Comparison of ENCODE assay signal across 14 cellular contexts in genomic region chr2:58447586-58447985, GRCh38.
DNase-seq lines count a peak whose midpoint lies in the region; ATAC-seq and TF ChIP-seq lines count a peak whose summit lies in the region.
"Had no signal": no experiment of that assay in that cellular context is flagged by ENCODE, and none has a peak within 500 bp of the region (broad histone marks: within the 10 kb centered on the region; RNA-seq: fewer than 3 reads in every experiment).

No MANE protein-coding gene starts in this region.

- H3K79me2 ChIP-seq in Loucy (ENCODE audit: insufficient read depth, low read length) = no peaks in the 10 kb centered on the region

- H3K4me1 ChIP-seq in ES-I3 (ENCODE audit: insufficient read depth, low read length) = peaks cover 17% of the 10 kb centered on the region
- H3K4me1 ChIP-seq in Loucy (ENCODE audit: insufficient read depth, low read length, poor library complexity, severe bottlenecking) = no peaks in the 10 kb centered on the region
- no peaks in the 10 kb centered on the region for H3K4me1 ChIP-seq in endodermal cell (ENCODE audit: control insufficient read depth, insufficient read depth, low read length)

- H3K4me3 ChIP-seq in Loucy (ENCODE audit: low read length, poor library complexity, severe bottlenecking) (no peak overlapping the region), endodermal cell (ENCODE audit: low read length) (no peak overlapping the region)
- H3K4me3 ChIP-seq: K562, PC-9 had no signal

- no peaks in the 10 kb centered on the region for H3K36me3 ChIP-seq in ES-I3 (ENCODE audit: insufficient read depth, low read length)
- H3K36me3 ChIP-seq in Loucy (ENCODE audit: insufficient read depth, low read length) = no peaks in the 10 kb centered on the region
- H3K36me3 ChIP-seq in endodermal cell (ENCODE audit: control insufficient read depth, insufficient read depth, low read length) = no peaks in the 10 kb centered on the region

- H3K27me3 Mint-ChIP-seq in endodermal cell (ENCODE audit: insufficient read depth) = no peaks in the 10 kb centered on the region
- H3K27me3 Mint-ChIP-seq in neural crest cell (ENCODE audit: low read depth) = no peaks in the 10 kb centered on the region
- H3K27me3 Mint-ChIP-seq in activated T-cell treated with anti-CD3 and anti-CD28 coated beads, Interleukin-2, amount 50 U/mL, for 24 hours = peaks cover 14% of the 10 kb centered on the region

- H3K9me3 Mint-ChIP-seq in endodermal cell (no peaks in the 10 kb centered on the region), neural crest cell (no peaks in the 10 kb centered on the region)
- no peaks in the 10 kb centered on the region for H3K9me3 Mint-ChIP-seq in activated T-cell treated with anti-CD3 and anti-CD28 coated beads, Interleukin-2, amount 50 U/mL, for 24 hours
- H3K9me3 Mint-ChIP-seq: activated CD4-positive, alpha-beta T cell treated with anti-CD3 and anti-CD28 coated beads, Interleukin-2, amount 10 ng/mL, durations not matched to agents 24 days and 14 days; stimulated activated naive CD8-positive, alpha-beta T cell treated with anti-CD3 and anti-CD28 coated beads, Interleukin-15, amount 100 ng/mL, for 72 hours had no signal

- 0 out of 2 replicates have a peak overlapping the region, but pooled peaks have one; percentile 52 for H2AFZ ChIP-seq in Loucy (ENCODE audit: low read length)
- H2AFZ ChIP-seq: PC-9 had no signal

- DNase-seq in endodermal cell = no peak
- DNase-seq in neural crest cell (ENCODE audit: low read depth, low spot score) = no peak
- no peak for DNase-seq in DMS79 (lab: John Stamatoyannopoulos, UW)
- DNase-seq in NCI-H2107 treated with DMSO at 0.1 percent for 48 hours (lab: John Stamatoyannopoulos, UW; ENCODE audit: unreplicated experiment) = no peak
- DNase-seq in activated T-cell treated with anti-CD3 and anti-CD28 coated beads, Interleukin-2, amount 50 U/mL, for 24 hours = no peak
- DNase-seq: activated naive CD4-positive, alpha-beta T cell had no signal

- TF ChIP-seq CTCF in Loucy (conservative IDR thresholded peaks at IDR 0.05; ENCODE audit: low read length) (no peak), endodermal cell (conservative IDR thresholded peaks at IDR 0.05) (no peak), neural crest cell (conservative IDR thresholded peaks at IDR 0.05) (no peak)

- no peak overlapping the region for H3K27ac ChIP-seq in endodermal cell (ENCODE audit: low read depth, low read length)
- H3K27ac ChIP-seq: PC-9 had no signal

- H3K4me1 Mint-ChIP-seq in endodermal cell (peaks cover 27% of the 10 kb centered on the region), neural crest cell (peaks cover 6% of the 10 kb centered on the region)
- H3K4me1 Mint-ChIP-seq in activated T-cell treated with anti-CD3 and anti-CD28 coated beads, Interleukin-2, amount 50 U/mL, for 24 hours (ENCODE audit: low read depth) = no peaks in the 10 kb centered on the region
- H3K4me1 Mint-ChIP-seq: activated CD4-positive, alpha-beta T cell treated with anti-CD3 and anti-CD28 coated beads, Interleukin-2, amount 10 ng/mL, durations not matched to agents 24 days and 14 days; CD8-positive, alpha-beta memory T cell; stimulated activated naive CD8-positive, alpha-beta T cell treated with anti-CD3 and anti-CD28 coated beads, Interleukin-15, amount 100 ng/mL, for 72 hours had no signal

- no peaks in the 10 kb centered on the region for H3K36me3 Mint-ChIP-seq in endodermal cell (ENCODE audit: low read depth)
- no peaks in the 10 kb centered on the region for H3K36me3 Mint-ChIP-seq in neural crest cell (ENCODE audit: low read depth)
- H3K36me3 Mint-ChIP-seq in activated T-cell treated with anti-CD3 and anti-CD28 coated beads, Interleukin-2, amount 50 U/mL, for 24 hours (ENCODE audit: low read depth) = no peaks in the 10 kb centered on the region
- H3K36me3 Mint-ChIP-seq: CD8-positive, alpha-beta memory T cell had no signal

- H3K27ac Mint-ChIP-seq in endodermal cell (peak overlapping the region; percentile 82), neural crest cell (ENCODE audit: unreplicated experiment) (peak overlapping the region; percentile 4)
- H3K27ac Mint-ChIP-seq in activated T-cell treated with anti-CD3 and anti-CD28 coated beads, Interleukin-2, amount 50 U/mL, for 24 hours = no peak overlapping the region
- H3K27ac Mint-ChIP-seq: activated CD4-positive, alpha-beta T cell treated with anti-CD3 and anti-CD28 coated beads, Interleukin-2, amount 10 ng/mL, durations not matched to agents 24 days and 14 days; CD8-positive, alpha-beta memory T cell; stimulated activated naive CD8-positive, alpha-beta T cell treated with anti-CD3 and anti-CD28 coated beads, Interleukin-15, amount 100 ng/mL, for 72 hours had no signal

- H3K4me3 Mint-ChIP-seq in endodermal cell = no peak overlapping the region
- H3K4me3 Mint-ChIP-seq in neural crest cell = no peak overlapping the region
- no peak overlapping the region for H3K4me3 Mint-ChIP-seq in activated T-cell treated with anti-CD3 and anti-CD28 coated beads, Interleukin-2, amount 50 U/mL, for 24 hours
- H3K4me3 Mint-ChIP-seq: activated CD4-positive, alpha-beta T cell treated with anti-CD3 and anti-CD28 coated beads, Interleukin-2, amount 10 ng/mL, durations not matched to agents 24 days and 14 days; CD8-positive, alpha-beta memory T cell; stimulated activated naive CD8-positive, alpha-beta T cell treated with anti-CD3 and anti-CD28 coated beads, Interleukin-15, amount 100 ng/mL, for 72 hours had no signal

- no peaks in the 10 kb centered on the region for H3F3A ChIP-seq in Loucy (ENCODE audit: low read depth)

- H3K9ac ChIP-seq in ES-I3 (ENCODE audit: low read depth, low read length) = 0 out of 2 replicates have a peak overlapping the region, but pooled peaks have one; percentile 14
- no peak overlapping the region for H3K9ac ChIP-seq in Loucy (ENCODE audit: low read depth, low read length, poor library complexity, severe bottlenecking)
- H3K9ac ChIP-seq in endodermal cell (ENCODE audit: extremely low read depth, low read length, poor library complexity, severe bottlenecking) = no peak overlapping the region

- H3K9me3 ChIP-seq in ES-I3 (ENCODE audit: control insufficient read depth, insufficient read depth, low read length) (no peaks in the 10 kb centered on the region), Loucy (ENCODE audit: insufficient read depth, low read depth, low read length) (no peaks in the 10 kb centered on the region), endodermal cell (ENCODE audit: control insufficient read depth, low read length) (no peaks in the 10 kb centered on the region)

- no peaks in the 10 kb centered on the region for H3K27me3 ChIP-seq in Loucy (ENCODE audit: insufficient read depth, low read length, poor library complexity, severe bottlenecking)
- H3K27me3 ChIP-seq in endodermal cell (ENCODE audit: control insufficient read depth, insufficient read depth, low read length, poor library complexity, severe bottlenecking) = no peaks in the 10 kb centered on the region

- no peak overlapping the region for H3K4me2 ChIP-seq in Loucy (ENCODE audit: low read depth, low read length, poor library complexity, severe bottlenecking)
- H3K4me2 ChIP-seq: PC-9 had no signal

- 75 to 95% methylated on average over 1 to 2 of the region's 2 CpGs for WGBS in endodermal cell (ENCODE audit: insufficient coverage in 1 of 2, insufficient read length in 1 of 2), 2 experiments

- H3K9me2 ChIP-seq in Loucy (replicated peaks; ENCODE audit: low read depth, low read length) = no peaks in the 10 kb centered on the region

- no peak for ATAC-seq in HG02798 (IDR thresholded peaks at IDR 0.05; ENCODE audit: poor library complexity, unreplicated experiment)

- H4K20me1 ChIP-seq in Loucy (ENCODE audit: insufficient read depth, low read length, poor library complexity, severe bottlenecking) = no peaks in the 10 kb centered on the region
